ENCODE assay signal across 13 cellular contexts in genomic region chr6:15522427-15522826, GRCh38.
DNase-seq lines count a peak whose midpoint lies in the region; ATAC-seq and TF ChIP-seq lines count a peak whose summit lies in the region.
"Had no signal": no experiment of that assay in that cellular context is flagged by ENCODE, and none has a peak within 500 bp of the region (broad histone marks: within the 10 kb centered on the region; RNA-seq: fewer than 3 reads in every experiment).

No MANE protein-coding gene starts in this region.

- H3K4me1 ChIP-seq in stomach smooth muscle (ENCODE audit: control insufficient read depth, insufficient read depth, low read length): peaks cover 6% of the 10 kb centered on the region
- H3K4me1 ChIP-seq: breast epithelium had no signal

- no peak overlapping the region for H3K9ac ChIP-seq in stomach smooth muscle (ENCODE audit: low read length in 2 of 2)

- peak; percentile 25 to 27 for ATAC-seq in activated T-cell treated with anti-CD3 and anti-CD28 coated beads, Interleukin-2, amount 50 U/mL, for 72 hours (replicated peaks in 1 of 2)
- ATAC-seq in activated T-cell treated with anti-CD3 and anti-CD28 coated beads, Interleukin-2, amount 50 U/mL, for 4 hours: no peak
- peak; percentile 39 for ATAC-seq in activated CD8-positive, alpha-beta T cell treated with anti-CD3 and anti-CD28 coated beads for 36 hours
- no peak for ATAC-seq in GM21619 (IDR thresholded peaks at IDR 0.05; ENCODE audit: unreplicated experiment)

- H3K27me3 ChIP-seq in stomach smooth muscle (ENCODE audit: control insufficient read depth in 1 of 2, insufficient read depth in 2 of 2, low read length in 2 of 2): no peaks in the 10 kb centered on the region
- H3K27me3 ChIP-seq: breast epithelium had no signal

- no peaks in the 10 kb centered on the region for H3K9me3 ChIP-seq in stomach smooth muscle (ENCODE audit: control insufficient read depth in 2 of 2, low read length in 2 of 2)
- H3K9me3 ChIP-seq: breast epithelium had no signal

- H3K9me3 Mint-ChIP-seq in activated T-cell treated with anti-CD3 and anti-CD28 coated beads, Interleukin-2, amount 50 U/mL, for 72 hours: peaks cover 0 to 5% of the 10 kb centered on the region in 2 donors
- no peaks in the 10 kb centered on the region for H3K9me3 Mint-ChIP-seq in activated T-cell treated with anti-CD3 and anti-CD28 coated beads, Interleukin-2, amount 50 U/mL, for 4 hours
- peaks cover 5% of the 10 kb centered on the region for H3K9me3 Mint-ChIP-seq in activated CD8-positive, alpha-beta T cell treated with anti-CD3 and anti-CD28 coated beads for 36 hours
- no peaks in the 10 kb centered on the region for H3K9me3 Mint-ChIP-seq in immature natural killer cell

- TF ChIP-seq CTCF in activated CD8-positive, alpha-beta T cell treated with anti-CD3 and anti-CD28 coated beads for 36 hours (IDR thresholded peaks at IDR 0.05): no peak

- CTCF ChIA-PET in activated CD8-positive, alpha-beta T cell treated with anti-CD3 and anti-CD28 coated beads for 36 hours (lab: Charles Lee): interaction anchor here (1.0 to 2.1 kb wide), 2 partner anchors 12 to 101 kb away, joined by 5 to 8 read pairs; no protein-coding TSS in a partner anchor
- CTCF ChIA-PET in HEK293T (lab: Yijun Ruan, JAX): interaction anchor here (0.6 to 1.0 kb wide), 2 partner anchors 31 to 102 kb away, joined by 3 read pairs; no protein-coding TSS in a partner anchor

- H3K27ac Mint-ChIP-seq in activated T-cell treated with anti-CD3 and anti-CD28 coated beads, Interleukin-2, amount 50 U/mL, for 72 hours: peak overlapping the region; percentile 67
- H3K27ac Mint-ChIP-seq in activated CD8-positive, alpha-beta T cell treated with anti-CD3 and anti-CD28 coated beads for 36 hours: peak overlapping the region; percentile 76
- peak overlapping the region; percentile 51 to 85 (median 72) for H3K27ac Mint-ChIP-seq in immature natural killer cell

- H3K4me1 Mint-ChIP-seq in activated T-cell treated with anti-CD3 and anti-CD28 coated beads, Interleukin-2, amount 50 U/mL, for 72 hours (ENCODE audit: low read depth): peaks cover 25% of the 10 kb centered on the region
- H3K4me1 Mint-ChIP-seq in activated T-cell treated with anti-CD3 and anti-CD28 coated beads, Interleukin-2, amount 50 U/mL, for 4 hours (ENCODE audit: low read depth): peaks cover 6% of the 10 kb centered on the region
- peaks cover 15% of the 10 kb centered on the region for H3K4me1 Mint-ChIP-seq in activated CD8-positive, alpha-beta T cell treated with anti-CD3 and anti-CD28 coated beads for 36 hours (ENCODE audit: low read depth)
- peaks cover 65 to 91% of the 10 kb centered on the region in 2 donors for H3K4me1 Mint-ChIP-seq in immature natural killer cell

- H3K4me3 Mint-ChIP-seq in activated T-cell treated with anti-CD3 and anti-CD28 coated beads, Interleukin-2, amount 50 U/mL, for 72 hours: no peak overlapping the region
- H3K4me3 Mint-ChIP-seq in activated T-cell treated with anti-CD3 and anti-CD28 coated beads, Interleukin-2, amount 50 U/mL, for 4 hours: no peak overlapping the region
- no peak overlapping the region for H3K4me3 Mint-ChIP-seq in activated CD8-positive, alpha-beta T cell treated with anti-CD3 and anti-CD28 coated beads for 36 hours
- H3K4me3 Mint-ChIP-seq in immature natural killer cell: peak overlapping the region in 3 of 5 donors; percentile 13 to 49 (median 19)

- POLR2A ChIA-PET in activated CD8-positive, alpha-beta T cell treated with anti-CD3 and anti-CD28 coated beads for 36 hours (lab: Charles Lee): interaction anchor here (0.6 to 1.3 kb wide), 2 partner anchors 10 to 17 kb away, joined by 3 to 4 read pairs; no protein-coding TSS in a partner anchor
- POLR2A ChIA-PET in HEK293T (lab: Yijun Ruan, JAX): no interaction called here

- H3K4me3 ChIP-seq in stomach smooth muscle (ENCODE audit: low read length in 2 of 2): no peak overlapping the region
- H3K4me3 ChIP-seq: breast epithelium, smooth muscle cell had no signal

- H3K27me3 Mint-ChIP-seq in activated T-cell treated with anti-CD3 and anti-CD28 coated beads, Interleukin-2, amount 50 U/mL, for 72 hours (ENCODE audit: low read depth): no peaks in the 10 kb centered on the region
- no peaks in the 10 kb centered on the region for H3K27me3 Mint-ChIP-seq in activated T-cell treated with anti-CD3 and anti-CD28 coated beads, Interleukin-2, amount 50 U/mL, for 4 hours (ENCODE audit: low read depth)
- no peaks in the 10 kb centered on the region for H3K27me3 Mint-ChIP-seq in activated CD8-positive, alpha-beta T cell treated with anti-CD3 and anti-CD28 coated beads for 36 hours
- peaks cover 4 to 17% (median 12%) of the 10 kb centered on the region in 3 donors for H3K27me3 Mint-ChIP-seq in immature natural killer cell (ENCODE audit: low read depth in 3 of 3)

- peaks cover 33 to 36% of the 10 kb centered on the region in 2 donors for H3K36me3 ChIP-seq in stomach smooth muscle (ENCODE audit: control insufficient read depth in 2 of 2, insufficient read depth in 2 of 2, low read length in 2 of 2)
- H3K36me3 ChIP-seq: breast epithelium had no signal

- peak overlapping the region; percentile 24 for H3K27ac ChIP-seq in stomach smooth muscle (ENCODE audit: low read length)

- intact Hi-C loops in activated CD8-positive, alpha-beta T cell treated with anti-CD3 and anti-CD28 coated beads for 36 hours (cut with micrococcal nuclease): loop anchor here (5.0 kb wide), 1 partner anchor 100 kb away; no protein-coding TSS in a partner anchor

- peaks cover 12 to 39% of the 10 kb centered on the region in 2 donors for H3K36me3 Mint-ChIP-seq in activated T-cell treated with anti-CD3 and anti-CD28 coated beads, Interleukin-2, amount 50 U/mL, for 72 hours (ENCODE audit: insufficient read depth in 2 of 2)
- H3K36me3 Mint-ChIP-seq in activated T-cell treated with anti-CD3 and anti-CD28 coated beads, Interleukin-2, amount 50 U/mL, for 4 hours (ENCODE audit: insufficient read depth): peaks cover 61% of the 10 kb centered on the region
- peaks cover 64% of the 10 kb centered on the region for H3K36me3 Mint-ChIP-seq in activated CD8-positive, alpha-beta T cell treated with anti-CD3 and anti-CD28 coated beads for 36 hours (ENCODE audit: low read depth)
- peaks cover 25 to 62% (median 27%) of the 10 kb centered on the region in 3 donors for H3K36me3 Mint-ChIP-seq in immature natural killer cell

- DNase-seq in activated T-cell treated with anti-CD3 and anti-CD28 coated beads, Interleukin-2, amount 50 U/mL, for 72 hours: no peak
- no peak for DNase-seq in activated T-cell treated with anti-CD3 and anti-CD28 coated beads, Interleukin-2, amount 50 U/mL, for 4 hours
- no peak for DNase-seq in activated CD8-positive, alpha-beta T cell treated with anti-CD3 and anti-CD28 coated beads for 36 hours
- peak; percentile 23 to 43 (median 36) for DNase-seq in immature natural killer cell
- no peak for DNase-seq in HEK293T (ENCODE audit: extremely low spot score)
- no peak for DNase-seq in NCI-H524 treated with DMSO at 0.1 percent for 48 hours (lab: John Stamatoyannopoulos, UW)
- DNase-seq: activated CD4-positive, alpha-beta T cell treated with anti-CD3 and anti-CD28 coated beads, Interleukin-2, amount 50 U/mL, for 1 hour; NCI-H2081 treated with DMSO at 0.1 percent for 48 hours; RPMI8226 had no signal

TF ChIP-seq in HEK293T, 16 proteins besides CTCF, POLR2A, EP300 and RAD21:
- TF ChIP-seq FOXA1 (IDR thresholded peaks at IDR 0.05) (no peak), CTBP1 (IDR thresholded peaks at IDR 0.05; ENCODE audit: borderline replicate concordance) (no peak), L3MBTL2 (conservative IDR thresholded peaks at IDR 0.05) (no peak), BHLHE40 (IDR thresholded peaks at IDR 0.05; ENCODE audit: borderline replicate concordance) (no peak), SUZ12 (IDR thresholded peaks at IDR 0.05) (no peak), ELF4 (IDR thresholded peaks at IDR 0.05) (no peak), PKNOX1 (IDR thresholded peaks at IDR 0.05) (no peak), LEF1 (IDR thresholded peaks at IDR 0.05; ENCODE audit: borderline replicate concordance) (no peak), TARDBP (IDR thresholded peaks at IDR 0.05) (no peak), NFRKB (IDR thresholded peaks at IDR 0.05) (no peak), SP1 (IDR thresholded peaks at IDR 0.05) (no peak)

Comparison
In these comparisons a context has a peak if more than half of its experiments do, and no peak if none do; other contexts are left out.
1. ATAC-seq: peak in activated T-cell treated with anti-CD3 and anti-CD28 coated beads, Interleukin-2, amount 50 U/mL, for 72 hours (2 of 2) and activated CD8-positive, alpha-beta T cell treated with anti-CD3 and anti-CD28 coated beads for 36 hours (single experiment); none in activated T-cell treated with anti-CD3 and anti-CD28 coated beads, Interleukin-2, amount 50 U/mL, for 4 hours (0 of 2) and GM21619 (single experiment).
2. DNase-seq: peak in immature natural killer cell (3 of 3); none in activated T-cell treated with anti-CD3 and anti-CD28 coated beads, Interleukin-2, amount 50 U/mL, for 72 hours (0 of 2), activated T-cell treated with anti-CD3 and anti-CD28 coated beads, Interleukin-2, amount 50 U/mL, for 4 hours (single experiment), activated CD8-positive, alpha-beta T cell treated with anti-CD3 and anti-CD28 coated beads for 36 hours (single experiment), HEK293T (single experiment) and NCI-H524 treated with DMSO at 0.1 percent for 48 hours (single experiment).
3. H3K4me3 Mint-ChIP-seq: peak in immature natural killer cell (3 of 5); none in activated T-cell treated with anti-CD3 and anti-CD28 coated beads, Interleukin-2, amount 50 U/mL, for 72 hours (0 of 2), activated T-cell treated with anti-CD3 and anti-CD28 coated beads, Interleukin-2, amount 50 U/mL, for 4 hours (single experiment) and activated CD8-positive, alpha-beta T cell treated with anti-CD3 and anti-CD28 coated beads for 36 hours (single experiment).
4. Peak in every context shown above with its lines, with median percentiles within 50 percentile points of each other: H3K27ac Mint-ChIP-seq.